ENCODE assay signal across 27 cellular contexts in genomic region chr5:4142842-4143241, GRCh38.
"Had no signal": no experiment of that assay in that cellular context is flagged by ENCODE, and none has a peak within 500 bp of the region (broad histone marks: within the 10 kb centered on the region; RNA-seq: fewer than 3 reads in every experiment).

No MANE protein-coding gene starts in this region.

- H3K9me3 ChIP-seq: esophagus squamous epithelium, gastroesophageal sphincter, thoracic aorta, upper lobe of left lung had no signal

- H3K4me3 Mint-ChIP-seq: activated naive CD8-positive, alpha-beta T cell treated with anti-CD3 and anti-CD28 coated beads for 36 hours; activated T-cell treated with anti-CD3 and anti-CD28 coated beads, Interleukin-2, amount 50 U/mL, for 24 hours; effector memory CD8-positive, alpha-beta T cell; memory B cell; neural crest cell; T-cell; T-helper 2 cell treated with Interferon-gamma antibody and Interleukin-4, amounts not matched to agents 5 μg/mL and 100 μg/mL, for 36 hours had no signal

- H3K9me3 Mint-ChIP-seq: neural crest cell had no signal

- H3K36me3 ChIP-seq: esophagus squamous epithelium, gastroesophageal sphincter, thoracic aorta, upper lobe of left lung had no signal

- DNase-seq: activated CD4-positive, alpha-beta T cell treated with anti-CD3 and anti-CD28 coated beads for 1 hour; activated CD4-positive, alpha-beta T cell treated with anti-CD3 and anti-CD28 coated beads, Interleukin-2, amount 50 U/mL, for 1 hour; activated CD8-positive, alpha-beta memory T cell treated with anti-CD3 and anti-CD28 coated beads, Interleukin-2, amount 50 U/mL, for 4 hours; activated naive CD4-positive, alpha-beta T cell treated with Interleukin-2 at 50 U/mL for 16 hours; activated naive CD8-positive, alpha-beta T cell treated with anti-CD3 and anti-CD28 coated beads for 36 hours; activated T-cell treated with anti-CD3 and anti-CD28 coated beads, Interleukin-2, amount 50 U/mL, for 24 hours; central memory CD4-positive, alpha-beta T cell; dermis blood vessel endothelial cell; effector memory CD8-positive, alpha-beta T cell; esophagus squamous epithelium; head of caudate nucleus; hypothalamus; islet precursor cell; left cardiac atrium; mucosa of descending colon; retina; stimulated activated CD4-positive, alpha-beta T cell treated with anti-CD3 and anti-CD28 coated beads, Interleukin-4, amount 100 ng/mL, for 24 hours; stimulated activated naive CD4-positive, alpha-beta T cell treated with Interleukin-2 at 50 U/mL for 16 hours; T-cell; upper lobe of left lung had no signal

- H3K36me3 Mint-ChIP-seq: activated naive CD8-positive, alpha-beta T cell treated with anti-CD3 and anti-CD28 coated beads for 36 hours; memory B cell; T-cell had no signal

- H3K27ac Mint-ChIP-seq: activated naive CD8-positive, alpha-beta T cell treated with anti-CD3 and anti-CD28 coated beads for 36 hours; activated T-cell treated with anti-CD3 and anti-CD28 coated beads, Interleukin-2, amount 50 U/mL, for 24 hours; activated T-helper 2 cell treated with anti-CD3 and anti-CD28 coated beads, Interferon-gamma antibody, Interleukin-2, Interleukin-4, amounts not matched to agents 10 μg/mL and 5 μg/mL and 100 μg/mL, durations not matched to agents 14 hours and 24 hours and 36 hours; effector memory CD8-positive, alpha-beta T cell; memory B cell; T-cell; T-helper 2 cell treated with Interferon-gamma antibody and Interleukin-4, amounts not matched to agents 5 μg/mL and 100 μg/mL, for 36 hours had no signal

- H3K27ac ChIP-seq: esophagus squamous epithelium, gastroesophageal sphincter, thoracic aorta, upper lobe of left lung, VCaP had no signal

- H3K4me3 ChIP-seq: esophagus squamous epithelium, gastroesophageal sphincter, mucosa of descending colon, thoracic aorta, upper lobe of left lung had no signal

- H3K4me1 ChIP-seq: esophagus squamous epithelium, gastroesophageal sphincter, upper lobe of left lung had no signal

- H3K27me3 ChIP-seq: esophagus squamous epithelium, gastroesophageal sphincter, upper lobe of left lung had no signal

- H3K4me1 Mint-ChIP-seq: activated naive CD8-positive, alpha-beta T cell treated with anti-CD3 and anti-CD28 coated beads for 36 hours; memory B cell; T-cell had no signal

- H3K27me3 Mint-ChIP-seq: activated naive CD8-positive, alpha-beta T cell treated with anti-CD3 and anti-CD28 coated beads for 36 hours; activated T-cell treated with anti-CD3 and anti-CD28 coated beads, Interleukin-2, amount 50 U/mL, for 24 hours; effector memory CD8-positive, alpha-beta T cell; memory B cell; T-cell had no signal
